In the genomic region with DNA sequence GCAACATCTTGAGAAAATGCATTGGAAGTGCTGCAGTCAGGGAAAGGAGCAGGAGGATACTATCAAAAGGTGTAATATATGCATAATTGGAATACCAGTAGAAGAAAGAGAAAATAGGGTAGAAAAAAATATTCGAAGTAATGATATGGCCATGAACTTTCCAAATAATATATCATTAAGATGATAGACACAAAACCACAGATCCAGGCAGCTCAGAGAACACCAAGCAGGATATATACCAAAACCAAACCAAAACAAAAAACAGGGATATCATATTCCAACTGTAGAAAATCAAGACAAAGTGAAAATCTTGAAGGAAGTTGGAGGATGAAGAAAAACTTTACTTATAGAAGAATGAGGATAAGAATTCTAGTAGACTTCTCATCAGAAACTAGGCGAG, we compare ENCODE assay signal across 37 cellular contexts. TPM values are rescaled to one million over a fixed set of nuclear protein-coding genes. Genes with fewer than 3 reads are reported as not detected.
"Had no signal": no experiment of that assay in that cellular context is flagged by ENCODE, and none has a peak within 500 bp of the region (broad histone marks: within the 10 kb centered on the region; RNA-seq: fewer than 3 reads in every experiment).

No MANE protein-coding gene starts in this region.

- ATAC-seq: activated naive CD8-positive, alpha-beta T cell treated with anti-CD3 and anti-CD28 coated beads, Interleukin-2, amount 50 U/mL, for 24 hours; activated T-cell treated with anti-CD3 and anti-CD28 coated beads, Interleukin-2, amount 50 U/mL, for 4 hours; activated T-helper 17 cell treated with anti-CD3 and anti-CD28 coated beads, Interleukin-2, amount 50 U/mL, for 72 hours; body of pancreas had no signal

- H3K36me3 Mint-ChIP-seq: activated naive CD4-positive, alpha-beta T cell treated with anti-CD3 and anti-CD28 coated beads, Interleukin-2, amount 10 ng/mL, durations not matched to agents 7 days and 5 days; activated naive CD4-positive, alpha-beta T cell treated with anti-CD3 and anti-CD28 coated beads, Interleukin-2, amount 50 U/mL, for 24 hours; activated naive CD8-positive, alpha-beta T cell; brain had no signal

- H3K4me1 ChIP-seq: adrenal gland, body of pancreas, breast epithelium had no signal

- H3K27ac Mint-ChIP-seq: activated naive CD4-positive, alpha-beta T cell treated with anti-CD3 and anti-CD28 coated beads, Interleukin-2, amount 10 ng/mL, durations not matched to agents 7 days and 5 days; activated naive CD4-positive, alpha-beta T cell treated with anti-CD3 and anti-CD28 coated beads, Interleukin-2, amount 50 U/mL, for 24 hours; activated naive CD8-positive, alpha-beta T cell; activated naive CD8-positive, alpha-beta T cell treated with anti-CD3 and anti-CD28 coated beads, Interleukin-2, amount 10 ng/mL, durations not matched to agents 7 days and 5 days; activated T-cell treated with anti-CD3 and anti-CD28 coated beads, Interleukin-2, amount 50 U/mL, for 72 hours; activated T-helper 1 cell treated with anti-CD3 and anti-CD28 coated beads, Interleukin-12 subunit alpha, Interleukin-12 subunit beta, Interleukin-2, Interleukin-4 antibody, amounts not matched to agents 30 ng/mL and 10 ng/mL and 1 ng/mL, durations not matched to agents 14 hours and 24 hours and 36 hours; brain had no signal

- H3K27me3 Mint-ChIP-seq: activated naive CD4-positive, alpha-beta T cell treated with anti-CD3 and anti-CD28 coated beads, Interleukin-2, amount 10 ng/mL, durations not matched to agents 7 days and 5 days; activated naive CD4-positive, alpha-beta T cell treated with anti-CD3 and anti-CD28 coated beads, Interleukin-2, amount 50 U/mL, for 24 hours; activated naive CD8-positive, alpha-beta T cell; activated naive CD8-positive, alpha-beta T cell treated with anti-CD3 and anti-CD28 coated beads for 36 hours; activated naive CD8-positive, alpha-beta T cell treated with anti-CD3 and anti-CD28 coated beads, Interleukin-2, amount 10 ng/mL, durations not matched to agents 7 days and 5 days; central memory CD8-positive, alpha-beta T cell had no signal

- H3K27ac ChIP-seq: adrenal gland, body of pancreas, brain microvascular endothelial cell, breast epithelium, cardiac muscle cell had no signal

- H3K36me3 ChIP-seq: adrenal gland, brain microvascular endothelial cell, breast epithelium, cardiac muscle cell had no signal

- H3K4me3 ChIP-seq: adrenal gland, body of pancreas, breast epithelium, cardiac muscle cell had no signal

- H3K4me1 Mint-ChIP-seq: activated naive CD4-positive, alpha-beta T cell treated with anti-CD3 and anti-CD28 coated beads, Interleukin-2, amount 10 ng/mL, durations not matched to agents 7 days and 5 days; activated naive CD8-positive, alpha-beta T cell treated with anti-CD3 and anti-CD28 coated beads, Interleukin-2, amount 10 ng/mL, durations not matched to agents 7 days and 5 days; brain; central memory CD8-positive, alpha-beta T cell had no signal

- H3K9me3 Mint-ChIP-seq: activated naive CD4-positive, alpha-beta T cell treated with anti-CD3 and anti-CD28 coated beads, Interleukin-2, amount 10 ng/mL, durations not matched to agents 7 days and 5 days; activated naive CD4-positive, alpha-beta T cell treated with anti-CD3 and anti-CD28 coated beads, Interleukin-2, amount 50 U/mL, for 24 hours; activated naive CD8-positive, alpha-beta T cell treated with anti-CD3 and anti-CD28 coated beads, Interleukin-2, amount 10 ng/mL, durations not matched to agents 7 days and 5 days; activated T-cell treated with anti-CD3 and anti-CD28 coated beads, Interleukin-2, amount 50 U/mL, for 4 hours; activated T-helper 17 cell treated with anti-CD3 and anti-CD28 coated beads, Interleukin-2, amount 50 U/mL, for 72 hours; central memory CD8-positive, alpha-beta T cell had no signal

- H3K27me3 ChIP-seq: body of pancreas, brain microvascular endothelial cell, cardiac muscle cell had no signal

- DNase-seq: activated effector memory CD4-positive, alpha-beta T cell treated with anti-CD3 and anti-CD28 coated beads, Interleukin-2, amount 50 U/mL, for 16 hours; activated effector memory CD4-positive, alpha-beta T cell treated with Interleukin-2 at 50 U/mL for 16 hours; activated gamma-delta T cell; activated gamma-delta T cell treated with Interleukin-2 at 50 U/mL for 16 hours; activated naive CD4-positive, alpha-beta T cell; activated naive CD4-positive, alpha-beta T cell treated with anti-CD3 and anti-CD28 coated beads for 36 hours; activated naive CD4-positive, alpha-beta T cell treated with anti-CD3 and anti-CD28 coated beads, Interleukin-2, amount 10 ng/mL, durations not matched to agents 7 days and 5 days; activated naive CD4-positive, alpha-beta T cell treated with anti-CD3 and anti-CD28 coated beads, Interleukin-2, amount 50 U/mL, for 16 hours; activated naive CD4-positive, alpha-beta T cell treated with Interleukin-2 at 50 U/mL for 16 hours; activated naive CD8-positive, alpha-beta T cell treated with anti-CD3 and anti-CD28 coated beads for 36 hours; activated naive CD8-positive, alpha-beta T cell treated with anti-CD3 and anti-CD28 coated beads, Interleukin-2, amount 10 ng/mL, durations not matched to agents 7 days and 5 days; activated naive CD8-positive, alpha-beta T cell treated with anti-CD3 and anti-CD28 coated beads, Interleukin-2, amount 50 U/mL, for 24 hours; activated T-cell treated with anti-CD3 and anti-CD28 coated beads for 4 hours; activated T-cell treated with anti-CD3 and anti-CD28 coated beads, Interleukin-2, amount 50 U/mL, for 1 hour; activated T-cell treated with anti-CD3 and anti-CD28 coated beads, Interleukin-2, amount 50 U/mL, for 24 hours; activated T-cell treated with anti-CD3 and anti-CD28 coated beads, Interleukin-2, amount 50 U/mL, for 4 hours; activated T-cell treated with anti-CD3 and anti-CD28 coated beads, Interleukin-2, amount 50 U/mL, for 48 hours; activated T-cell treated with anti-CD3 and anti-CD28 coated beads, Interleukin-2, amount 50 U/mL, for 72 hours; adrenal gland; amniotic stem cell; amygdala; anterior cingulate cortex; aorta; body of pancreas; brain microvascular endothelial cell; caudate nucleus; central memory CD4-positive, alpha-beta T cell; cerebellar nuclear complex had no signal

- H3K9me3 ChIP-seq: adrenal gland, body of pancreas had no signal

- H3K4me3 Mint-ChIP-seq: activated naive CD4-positive, alpha-beta T cell treated with anti-CD3 and anti-CD28 coated beads for 36 hours; activated naive CD4-positive, alpha-beta T cell treated with anti-CD3 and anti-CD28 coated beads, Interleukin-2, amount 10 ng/mL, durations not matched to agents 7 days and 5 days; activated naive CD4-positive, alpha-beta T cell treated with anti-CD3 and anti-CD28 coated beads, Interleukin-2, amount 50 U/mL, for 24 hours; activated naive CD8-positive, alpha-beta T cell; activated naive CD8-positive, alpha-beta T cell treated with anti-CD3 and anti-CD28 coated beads for 36 hours; activated naive CD8-positive, alpha-beta T cell treated with anti-CD3 and anti-CD28 coated beads, Interleukin-2, amount 10 ng/mL, durations not matched to agents 7 days and 5 days; activated naive CD8-positive, alpha-beta T cell treated with anti-CD3 and anti-CD28 coated beads, Interleukin-2, amount 50 U/mL, for 24 hours; activated T-cell treated with anti-CD3 and anti-CD28 coated beads, Interleukin-2, amount 50 U/mL, for 24 hours; activated T-cell treated with anti-CD3 and anti-CD28 coated beads, Interleukin-2, amount 50 U/mL, for 4 hours; activated T-cell treated with anti-CD3 and anti-CD28 coated beads, Interleukin-2, amount 50 U/mL, for 72 hours; activated T-helper 1 cell treated with anti-CD3 and anti-CD28 coated beads, Interleukin-12 subunit alpha, Interleukin-12 subunit beta, Interleukin-2, Interleukin-4 antibody, amounts not matched to agents 30 ng/mL and 10 ng/mL and 1 ng/mL, durations not matched to agents 14 hours and 24 hours and 36 hours; brain; central memory CD8-positive, alpha-beta T cell had no signal

- FAIRE-seq: bronchial epithelial cell had no signal

RNA-seq across cellular contexts. Expression of gene PCYT1B, which starts 36.9 kb away (rescaled TPM):
- total RNA-seq: activated T-cell treated with anti-CD3 and anti-CD28 coated beads, Interleukin-2, amount 50 U/mL, for 4 hours; activated T-helper 1 cell treated with anti-CD3 and anti-CD28 coated beads, Interleukin-12 subunit alpha, Interleukin-12 subunit beta, Interleukin-2, Interleukin-4 antibody, amounts not matched to agents 30 ng/mL and 10 ng/mL and 1 ng/mL, durations not matched to agents 14 hours and 24 hours and 36 hours had no signal
